Comparison of ENCODE assay signal across 32 cellular contexts in the genomic region with DNA sequence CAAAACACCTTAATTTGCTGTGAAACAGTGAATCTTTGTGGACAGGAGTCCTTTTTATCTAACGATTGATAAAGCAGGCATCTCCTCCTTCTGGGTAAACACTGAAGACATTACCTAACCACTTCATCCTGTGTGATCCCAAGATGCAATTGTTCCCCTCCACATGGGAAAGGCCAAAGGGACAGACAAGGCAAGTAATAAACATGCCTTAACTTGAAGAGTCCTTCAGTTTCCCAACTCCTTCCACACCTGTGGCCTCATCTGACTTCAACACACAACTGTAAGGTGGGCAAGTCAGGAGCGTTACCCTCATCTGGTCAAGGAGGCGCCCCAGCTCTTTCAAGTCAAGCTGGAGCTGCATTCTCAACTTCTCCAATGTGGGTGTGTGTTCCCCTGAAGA.
"Had no signal": no experiment of that assay in that cellular context is flagged by ENCODE, and none has a peak within 500 bp of the region (broad histone marks: within the 10 kb centered on the region; RNA-seq: fewer than 3 reads in every experiment).

No MANE protein-coding gene starts in this region.

- H3K4me1 ChIP-seq: adrenal gland, body of pancreas, colonic mucosa, gastroesophageal sphincter, heart right ventricle had no signal

- H3K9me3 ChIP-seq: adrenal gland, body of pancreas, colonic mucosa, gastroesophageal sphincter, heart right ventricle had no signal

- DNase-seq: activated B cell treated with CpG ODN at 0.5 μM for 24 hours; activated CD4-positive, alpha-beta T cell treated with anti-CD3 and anti-CD28 coated beads for 48 hours; activated CD4-positive, alpha-beta T cell treated with anti-CD3 and anti-CD28 coated beads, Interleukin-2, amount 50 U/mL, for 1 hour; activated CD4-positive, alpha-beta T cell treated with anti-CD3 and anti-CD28 coated beads, Interleukin-2, amount 50 U/mL, for 48 hours; activated CD8-positive, alpha-beta memory T cell treated with anti-CD3 and anti-CD28 coated beads for 24 hours; activated CD8-positive, alpha-beta T cell treated with anti-CD3 and anti-CD28 coated beads for 36 hours; activated effector memory CD4-positive, alpha-beta T cell treated with anti-CD3 and anti-CD28 coated beads, Interleukin-2, amount 50 U/mL, for 16 hours; activated naive CD4-positive, alpha-beta T cell treated with anti-CD3 and anti-CD28 coated beads for 36 hours; activated naive CD8-positive, alpha-beta T cell treated with anti-CD3 and anti-CD28 coated beads for 36 hours; activated naive CD8-positive, alpha-beta T cell treated with anti-CD3 and anti-CD28 coated beads, Interleukin-2, amount 50 U/mL, for 24 hours; activated T-cell treated with anti-CD3 and anti-CD28 coated beads, Interleukin-2, amount 50 U/mL, for 1 hour; activated T-cell treated with anti-CD3 and anti-CD28 coated beads, Interleukin-2, amount 50 U/mL, for 48 hours; adrenal gland; amygdala; aorta; body of pancreas; central memory CD4-positive, alpha-beta T cell; cerebellar nuclear complex; colonic mucosa; effector CD8-positive, alpha-beta T cell; foreskin melanocyte; heart right ventricle; T-helper 1 cell; T-helper 17 cell; T1000; WERI-Rb-1 had no signal

- H3K36me3 ChIP-seq: adrenal gland, cardiac muscle cell, colonic mucosa, gastroesophageal sphincter, heart right ventricle, WERI-Rb-1 had no signal

- FAIRE-seq: endometrium, endothelial cell of umbilical vein had no signal

- ATAC-seq: activated CD4-positive, CD25-positive, alpha-beta regulatory T cell treated with anti-CD3 and anti-CD28 coated beads, Interleukin-2, amount 50 U/mL, for 24 hours; activated CD8-positive, alpha-beta T cell treated with anti-CD3 and anti-CD28 coated beads for 36 hours; activated naive CD8-positive, alpha-beta T cell treated with anti-CD3 and anti-CD28 coated beads, Interleukin-2, amount 50 U/mL, for 24 hours; body of pancreas; esophagus mucosa; gastroesophageal sphincter; heart right ventricle; T-helper 17 cell had no signal

- H3K27me3 ChIP-seq: adrenal gland, body of pancreas, cardiac muscle cell, colonic mucosa, gastroesophageal sphincter, heart right ventricle had no signal

- H3K27ac ChIP-seq: adrenal gland, body of pancreas, cardiac muscle cell, colonic mucosa, gastroesophageal sphincter, heart right ventricle, WERI-Rb-1 had no signal

- H3K4me3 ChIP-seq: adrenal gland, body of pancreas, cardiac muscle cell, colonic mucosa, gastroesophageal sphincter, heart right ventricle had no signal
